Comparison of ENCODE assay signal across 39 cellular contexts in the genomic region with DNA sequence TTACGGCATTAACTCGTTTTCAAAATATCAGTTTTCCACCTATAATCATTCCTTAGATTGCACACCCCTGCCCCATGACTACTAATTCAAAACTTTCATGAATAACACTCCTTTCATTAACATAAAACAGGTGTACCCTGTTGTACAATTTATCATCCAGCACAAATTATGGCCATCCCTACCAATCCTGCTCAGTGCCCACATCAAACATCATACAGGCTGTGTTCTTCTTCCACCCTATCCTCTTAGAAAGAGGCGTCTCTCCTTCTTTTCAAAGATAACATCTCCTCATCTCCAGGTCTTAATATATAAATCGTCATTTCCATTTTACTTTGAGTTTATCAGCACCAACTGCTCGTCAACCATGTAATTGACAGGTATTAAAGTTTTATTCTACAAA.
"Had no signal": no experiment of that assay in that cellular context is flagged by ENCODE, and none has a peak within 500 bp of the region (broad histone marks: within the 10 kb centered on the region; RNA-seq: fewer than 3 reads in every experiment).

No MANE protein-coding gene starts in this region.

- H3K4me1 ChIP-seq: body of pancreas had no signal

- H3K27me3 Mint-ChIP-seq: activated B cell treated with CpG ODN at 0.5 μM for 24 hours; activated CD4-positive, alpha-beta memory T cell treated with anti-CD3 and anti-CD28 coated beads for 36 hours; activated CD4-positive, alpha-beta T cell treated with anti-CD3 and anti-CD28 coated beads, Interleukin-2, amount 10 ng/mL, durations not matched to agents 24 days and 14 days; activated CD8-positive, alpha-beta T cell treated with anti-CD3 and anti-CD28 coated beads for 36 hours; activated naive CD8-positive, alpha-beta T cell treated with anti-CD3 and anti-CD28 coated beads for 36 hours; activated T-helper 17 cell treated with anti-CD3 and anti-CD28 coated beads, Interleukin-2, amount 50 U/mL, for 72 hours; central memory CD8-positive, alpha-beta T cell had no signal

- H3K36me3 ChIP-seq: brain microvascular endothelial cell had no signal

- ATAC-seq: activated CD8-positive, alpha-beta T cell treated with anti-CD3 and anti-CD28 coated beads for 36 hours; activated naive CD4-positive, alpha-beta T cell treated with anti-CD3 and anti-CD28 coated beads, Interleukin-2, amount 50 U/mL, for 72 hours; activated T-cell treated with anti-CD3 and anti-CD28 coated beads, Interleukin-2, amount 50 U/mL, for 4 hours; activated T-cell treated with anti-CD3 and anti-CD28 coated beads, Interleukin-2, amount 50 U/mL, for 72 hours; activated T-helper 17 cell treated with anti-CD3 and anti-CD28 coated beads, Interleukin-2, amount 50 U/mL, for 72 hours; body of pancreas had no signal

- H3K9me3 Mint-ChIP-seq: activated B cell treated with CpG ODN at 0.5 μM for 24 hours; activated CD4-positive, alpha-beta memory T cell treated with anti-CD3 and anti-CD28 coated beads for 36 hours; activated CD4-positive, alpha-beta T cell treated with anti-CD3 and anti-CD28 coated beads, Interleukin-2, amount 10 ng/mL, durations not matched to agents 24 days and 14 days; activated CD8-positive, alpha-beta T cell treated with anti-CD3 and anti-CD28 coated beads for 36 hours; activated naive CD4-positive, alpha-beta T cell treated with anti-CD3 and anti-CD28 coated beads for 36 hours; activated naive CD4-positive, alpha-beta T cell treated with anti-CD3 and anti-CD28 coated beads, Interleukin-2, amount 50 U/mL, for 72 hours; activated naive CD8-positive, alpha-beta T cell treated with anti-CD3 and anti-CD28 coated beads for 36 hours; activated T-cell treated with anti-CD3 and anti-CD28 coated beads, Interleukin-2, amount 50 U/mL, for 4 hours; activated T-cell treated with anti-CD3 and anti-CD28 coated beads, Interleukin-2, amount 50 U/mL, for 72 hours; activated T-helper 1 cell treated with anti-CD3 and anti-CD28 coated beads, Interleukin-12 subunit alpha, Interleukin-12 subunit beta, Interleukin-2, Interleukin-4 antibody, amounts not matched to agents 30 ng/mL and 10 ng/mL and 1 ng/mL, durations not matched to agents 14 hours and 24 hours and 36 hours; activated T-helper 17 cell treated with anti-CD3 and anti-CD28 coated beads, Interleukin-2, amount 50 U/mL, for 72 hours; central memory CD8-positive, alpha-beta T cell; T-helper 1 cell treated with Interleukin-12 subunit alpha and Interleukin-12 subunit beta and Interleukin-4 antibody, amounts not matched to agents 30 μg/mL and 1 μg/mL, for 36 hours; T-helper 2 cell treated with Interferon-gamma antibody and Interleukin-4, amounts not matched to agents 5 μg/mL and 100 μg/mL, for 36 hours had no signal

- FAIRE-seq: astrocyte, bronchial epithelial cell, TTC549 had no signal

- H3K27me3 ChIP-seq: adrenal gland, body of pancreas, brain microvascular endothelial cell, cardiac muscle cell had no signal

- H3K27ac ChIP-seq: adrenal gland, body of pancreas, brain microvascular endothelial cell, cardiac muscle cell, VCaP had no signal

- H3K4me3 Mint-ChIP-seq: activated B cell treated with CpG ODN at 0.5 μM for 24 hours; activated CD4-positive, alpha-beta memory T cell treated with anti-CD3 and anti-CD28 coated beads for 36 hours; activated CD4-positive, alpha-beta T cell treated with anti-CD3 and anti-CD28 coated beads, Interleukin-2, amount 10 ng/mL, durations not matched to agents 24 days and 14 days; activated CD8-positive, alpha-beta T cell treated with anti-CD3 and anti-CD28 coated beads for 36 hours; activated naive CD4-positive, alpha-beta T cell treated with anti-CD3 and anti-CD28 coated beads for 36 hours; activated naive CD8-positive, alpha-beta T cell treated with anti-CD3 and anti-CD28 coated beads for 36 hours; activated T-cell treated with anti-CD3 and anti-CD28 coated beads, Interleukin-2, amount 50 U/mL, for 4 hours; activated T-cell treated with anti-CD3 and anti-CD28 coated beads, Interleukin-2, amount 50 U/mL, for 72 hours; activated T-helper 1 cell treated with anti-CD3 and anti-CD28 coated beads, Interleukin-12 subunit alpha, Interleukin-12 subunit beta, Interleukin-2, Interleukin-4 antibody, amounts not matched to agents 30 ng/mL and 10 ng/mL and 1 ng/mL, durations not matched to agents 14 hours and 24 hours and 36 hours; activated T-helper 17 cell treated with anti-CD3 and anti-CD28 coated beads, Interleukin-2, amount 50 U/mL, for 72 hours; central memory CD8-positive, alpha-beta T cell; T-helper 1 cell treated with Interleukin-12 subunit alpha and Interleukin-12 subunit beta and Interleukin-4 antibody, amounts not matched to agents 30 μg/mL and 1 μg/mL, for 36 hours; T-helper 2 cell treated with Interferon-gamma antibody and Interleukin-4, amounts not matched to agents 5 μg/mL and 100 μg/mL, for 36 hours had no signal

- H3K4me3 ChIP-seq: adrenal gland, body of pancreas, cardiac muscle cell had no signal

- H3K4me1 Mint-ChIP-seq: activated CD4-positive, alpha-beta T cell treated with anti-CD3 and anti-CD28 coated beads, Interleukin-2, amount 10 ng/mL, durations not matched to agents 24 days and 14 days; activated naive CD8-positive, alpha-beta T cell treated with anti-CD3 and anti-CD28 coated beads for 36 hours; activated T-helper 17 cell treated with anti-CD3 and anti-CD28 coated beads, Interleukin-2, amount 50 U/mL, for 72 hours; central memory CD8-positive, alpha-beta T cell had no signal

- H3K9me3 ChIP-seq: adrenal gland, body of pancreas had no signal

- DNase-seq: activated B cell treated with CpG ODN at 0.5 μM for 24 hours; activated CD4-positive, alpha-beta memory T cell treated with anti-CD3 and anti-CD28 coated beads for 36 hours; activated CD4-positive, alpha-beta T cell treated with anti-CD3 and anti-CD28 coated beads for 4 hours; activated CD4-positive, alpha-beta T cell treated with anti-CD3 and anti-CD28 coated beads, Interleukin-2, amount 10 ng/mL, durations not matched to agents 24 days and 14 days; activated CD4-positive, alpha-beta T cell treated with anti-CD3 and anti-CD28 coated beads, Interleukin-2, amount 50 U/mL, for 1 hour; activated CD4-positive, alpha-beta T cell treated with anti-CD3 and anti-CD28 coated beads, Interleukin-2, amount 50 U/mL, for 4 hours; activated CD4-positive, CD25-positive, alpha-beta regulatory T cell treated with anti-CD3 and anti-CD28 coated beads, Interleukin-2, amount 50 U/mL, for 72 hours; activated CD8-positive, alpha-beta memory T cell treated with anti-CD3 and anti-CD28 coated beads, Interleukin-2, amount 50 U/mL, for 4 hours; activated CD8-positive, alpha-beta T cell treated with anti-CD3 and anti-CD28 coated beads for 36 hours; activated effector memory CD4-positive, alpha-beta T cell treated with anti-CD3 and anti-CD28 coated beads, Interleukin-2, amount 50 U/mL, for 16 hours; activated gamma-delta T cell treated with Interleukin-2 at 50 U/mL for 16 hours; activated naive CD4-positive, alpha-beta T cell; activated naive CD4-positive, alpha-beta T cell treated with anti-CD3 and anti-CD28 coated beads for 36 hours; activated naive CD4-positive, alpha-beta T cell treated with anti-CD3 and anti-CD28 coated beads, Interleukin-2, amount 50 U/mL, for 16 hours; activated naive CD8-positive, alpha-beta T cell treated with anti-CD3 and anti-CD28 coated beads for 36 hours; activated T-cell treated with anti-CD3 and anti-CD28 coated beads for 4 hours; activated T-cell treated with anti-CD3 and anti-CD28 coated beads, Interleukin-2, amount 50 U/mL, for 1 hour; activated T-cell treated with anti-CD3 and anti-CD28 coated beads, Interleukin-2, amount 50 U/mL, for 4 hours; activated T-cell treated with anti-CD3 and anti-CD28 coated beads, Interleukin-2, amount 50 U/mL, for 72 hours; adrenal gland; amniotic stem cell; aorta; body of pancreas; brain microvascular endothelial cell; caudate nucleus; cerebellar nuclear complex; T-helper 2 cell; T-helper 9 cell had no signal

- H3K27ac Mint-ChIP-seq: activated B cell treated with CpG ODN at 0.5 μM for 24 hours; activated CD4-positive, alpha-beta memory T cell treated with anti-CD3 and anti-CD28 coated beads for 36 hours; activated CD4-positive, alpha-beta T cell treated with anti-CD3 and anti-CD28 coated beads, Interleukin-2, amount 10 ng/mL, durations not matched to agents 24 days and 14 days; activated CD8-positive, alpha-beta T cell treated with anti-CD3 and anti-CD28 coated beads for 36 hours; activated naive CD4-positive, alpha-beta T cell treated with anti-CD3 and anti-CD28 coated beads for 36 hours; activated naive CD4-positive, alpha-beta T cell treated with anti-CD3 and anti-CD28 coated beads, Interleukin-2, amount 50 U/mL, for 72 hours; activated naive CD8-positive, alpha-beta T cell treated with anti-CD3 and anti-CD28 coated beads for 36 hours; activated T-cell treated with anti-CD3 and anti-CD28 coated beads, Interleukin-2, amount 50 U/mL, for 72 hours; activated T-helper 1 cell treated with anti-CD3 and anti-CD28 coated beads, Interleukin-12 subunit alpha, Interleukin-12 subunit beta, Interleukin-2, Interleukin-4 antibody, amounts not matched to agents 30 ng/mL and 10 ng/mL and 1 ng/mL, durations not matched to agents 14 hours and 24 hours and 36 hours; activated T-helper 17 cell treated with anti-CD3 and anti-CD28 coated beads, Interleukin-2, amount 50 U/mL, for 72 hours; T-helper 1 cell treated with Interleukin-12 subunit alpha and Interleukin-12 subunit beta and Interleukin-4 antibody, amounts not matched to agents 30 μg/mL and 1 μg/mL, for 36 hours; T-helper 2 cell treated with Interferon-gamma antibody and Interleukin-4, amounts not matched to agents 5 μg/mL and 100 μg/mL, for 36 hours had no signal
